Comparison of ENCODE assay signal across 8 cellular contexts in genomic region chr17:49762148-49762941, GRCh38. TPM values are rescaled to one million over a fixed set of nuclear protein-coding genes. Genes with fewer than 3 reads are reported as not detected.
A peak's percentile ranks its signal among the peaks of the same experiment; 100 is the strongest.
DNase-seq lines count a peak whose midpoint lies in the region; ATAC-seq and TF ChIP-seq lines count a peak whose summit lies in the region.

No MANE protein-coding gene starts in this region.

- ATAC-seq in stimulated activated naive CD8-positive, alpha-beta T cell treated with anti-CD3 and anti-CD28 coated beads, Interleukin-15, Interleukin-2, amounts not matched to agents 100 U/mL and 50 U/mL, for 24 hours, result no peak
- ATAC-seq in GM21619 (IDR thresholded peaks at IDR 0.05; ENCODE audit: unreplicated experiment), result no peak
- no peak for ATAC-seq in HG02852 (IDR thresholded peaks at IDR 0.05; ENCODE audit: unreplicated experiment)

- CTCF ChIA-PET in MCF 10A (lab: Yijun Ruan, JAX), result interaction anchor here (0.5 kb wide), 1 partner anchor 158 kb away, joined by 4 read pairs; no protein-coding TSS in a partner anchor
- CTCF ChIA-PET in HEK293T (lab: Yijun Ruan, JAX), result interaction anchor here (0.6 to 1.8 kb wide), 2 partner anchors 20 to 54 kb away, joined by 4 to 6 read pairs; partner anchors contain the start of gene SLC35B1

- peaks cover 73% of the 10 kb centered on the region for H3K4me1 Mint-ChIP-seq in stimulated activated naive CD8-positive, alpha-beta T cell treated with anti-CD3 and anti-CD28 coated beads, Interleukin-15, Interleukin-2, amounts not matched to agents 100 ng/mL and 50 ng/mL, for 24 hours (ENCODE audit: low read depth)
- peaks cover 6% of the 10 kb centered on the region for H3K4me1 Mint-ChIP-seq in MCF 10A (ENCODE audit: insufficient read depth, unreplicated experiment)

- no peaks in the 10 kb centered on the region for H3K9me3 Mint-ChIP-seq in stimulated activated naive CD8-positive, alpha-beta T cell treated with anti-CD3 and anti-CD28 coated beads, Interleukin-15, Interleukin-2, amounts not matched to agents 100 ng/mL and 50 ng/mL, for 24 hours
- no peaks in the 10 kb centered on the region for H3K9me3 Mint-ChIP-seq in MCF 10A (ENCODE audit: unreplicated experiment)

- no peaks in the 10 kb centered on the region for H3K27me3 ChIP-seq in mucosa of stomach (ENCODE audit: control insufficient read depth, insufficient read depth, low read length)

- no peaks in the 10 kb centered on the region for H3K9me3 ChIP-seq in mucosa of stomach (ENCODE audit: control insufficient read depth, low read length)

- peak overlapping the region; percentile 58 for H3K4me3 ChIP-seq in mucosa of stomach (ENCODE audit: low read length)

- peak overlapping the region; percentile 90 for H3K27ac Mint-ChIP-seq in stimulated activated naive CD8-positive, alpha-beta T cell treated with anti-CD3 and anti-CD28 coated beads, Interleukin-15, Interleukin-2, amounts not matched to agents 100 ng/mL and 50 ng/mL, for 24 hours
- no peak overlapping the region for H3K27ac Mint-ChIP-seq in MCF 10A (ENCODE audit: low read depth, unreplicated experiment)

- no peaks in the 10 kb centered on the region for H3K27me3 Mint-ChIP-seq in stimulated activated naive CD8-positive, alpha-beta T cell treated with anti-CD3 and anti-CD28 coated beads, Interleukin-15, Interleukin-2, amounts not matched to agents 100 ng/mL and 50 ng/mL, for 24 hours
- peaks cover 18% of the 10 kb centered on the region for H3K27me3 Mint-ChIP-seq in MCF 10A (ENCODE audit: insufficient read depth, unreplicated experiment)

- TF ChIP-seq CTCF in MCF 10A (IDR thresholded peaks at IDR 0.05; ENCODE audit: unreplicated experiment), result no peak

- POLR2A ChIA-PET in MCF 10A (lab: Yijun Ruan, JAX), result interaction anchor here (0.7 kb wide), 1 partner anchor 26 kb away, joined by 3 read pairs; the partner anchor contains the start of gene KAT7
- POLR2A ChIA-PET in HEK293T (lab: Yijun Ruan, JAX), result interaction anchor here (1.2 to 2.1 kb wide), 4 partner anchors 19 to 54 kb away, joined by 3 to 20 read pairs (median 6); partner anchors contain the start of genes KAT7 and SLC35B1

- H3K36me3 Mint-ChIP-seq in stimulated activated naive CD8-positive, alpha-beta T cell treated with anti-CD3 and anti-CD28 coated beads, Interleukin-15, Interleukin-2, amounts not matched to agents 100 ng/mL and 50 ng/mL, for 24 hours (ENCODE audit: low read depth), result peaks cover 5% of the 10 kb centered on the region
- H3K36me3 Mint-ChIP-seq in MCF 10A (ENCODE audit: insufficient read depth, unreplicated experiment), result no peaks in the 10 kb centered on the region

- H3K9ac ChIP-seq in mucosa of stomach (ENCODE audit: low read length), result no peak overlapping the region

- H3K4me3 Mint-ChIP-seq in stimulated activated naive CD8-positive, alpha-beta T cell treated with anti-CD3 and anti-CD28 coated beads, Interleukin-15, Interleukin-2, amounts not matched to agents 100 ng/mL and 50 ng/mL, for 24 hours, result peak overlapping the region; percentile 92
- peak overlapping the region; percentile 80 for H3K4me3 Mint-ChIP-seq in MCF 10A (ENCODE audit: unreplicated experiment)

- peaks cover 18% of the 10 kb centered on the region for H3K4me1 ChIP-seq in mucosa of stomach (ENCODE audit: control insufficient read depth, insufficient read depth, low read length)

- H3K36me3 ChIP-seq in mucosa of stomach (ENCODE audit: control insufficient read depth, insufficient read depth, low read length), result no peaks in the 10 kb centered on the region

- no peak for DNase-seq in stimulated activated naive CD8-positive, alpha-beta T cell treated with anti-CD3 and anti-CD28 coated beads, Interleukin-15, Interleukin-2, amounts not matched to agents 100 U/mL and 50 U/mL, for 24 hours
- DNase-seq in MCF 10A (ENCODE audit: unreplicated experiment), result no peak
- DNase-seq in HEK293T (ENCODE audit: extremely low spot score), result no peak
- DNase-seq in germinal center (ENCODE audit: low spot score), result no peak

- intact Hi-C loops in MCF 10A (cut with micrococcal nuclease), result no loop called here

- no TSS peak for BruUV-seq in MCF 10A (replicated peaks; lab: Mats Ljungman, UMichigan)

TF ChIP-seq in HEK293T, 16 proteins besides CTCF, POLR2A, EP300 and RAD21:
- TF ChIP-seq FOXK2 (IDR thresholded peaks at IDR 0.05) (no peak), LEF1 (IDR thresholded peaks at IDR 0.05; ENCODE audit: borderline replicate concordance) (no peak), SUZ12 (IDR thresholded peaks at IDR 0.05) (no peak), ELF4 (IDR thresholded peaks at IDR 0.05) (no peak), SP1 (IDR thresholded peaks at IDR 0.05) (no peak), ARNT (IDR thresholded peaks at IDR 0.05) (no peak), L3MBTL2 (conservative IDR thresholded peaks at IDR 0.05) (no peak), FOXA1 (IDR thresholded peaks at IDR 0.05) (no peak), TARDBP (IDR thresholded peaks at IDR 0.05) (no peak), BHLHE40 (IDR thresholded peaks at IDR 0.05; ENCODE audit: borderline replicate concordance) (no peak), ZNF384 (IDR thresholded peaks at IDR 0.05) (no peak), CTBP1 (IDR thresholded peaks at IDR 0.05; ENCODE audit: borderline replicate concordance) (no peak), HDGF (IDR thresholded peaks at IDR 0.05; ENCODE audit: borderline replicate concordance) (no peak), FOXM1 (IDR thresholded peaks at IDR 0.05; ENCODE audit: borderline replicate concordance) (no peak), NFRKB (IDR thresholded peaks at IDR 0.05) (no peak), PKNOX1 (IDR thresholded peaks at IDR 0.05) (no peak)
TF ChIP-seq in HEK293T: peak in this region for 0.

RNA-seq across cellular contexts. Expression of gene FAM117A, which starts 1.6 kb away (rescaled TPM):
- total RNA-seq in MCF 10A (2022), result 2.0 and 5.0 TPM in 2 replicates

RNA-seq across cellular contexts. Expression of gene KAT7, which starts 26.1 kb away (rescaled TPM):
- total RNA-seq in MCF 10A (2022), result 45.1 and 53.7 TPM in 2 replicates

RNA-seq across cellular contexts. Expression of gene SLC35B1, which starts 54.6 kb away (rescaled TPM):
- 99.6 and 130 TPM in 2 replicates for total RNA-seq in MCF 10A (2022)
